2 cellular contexts compared by ENCODE assay signal in the genomic region with DNA sequence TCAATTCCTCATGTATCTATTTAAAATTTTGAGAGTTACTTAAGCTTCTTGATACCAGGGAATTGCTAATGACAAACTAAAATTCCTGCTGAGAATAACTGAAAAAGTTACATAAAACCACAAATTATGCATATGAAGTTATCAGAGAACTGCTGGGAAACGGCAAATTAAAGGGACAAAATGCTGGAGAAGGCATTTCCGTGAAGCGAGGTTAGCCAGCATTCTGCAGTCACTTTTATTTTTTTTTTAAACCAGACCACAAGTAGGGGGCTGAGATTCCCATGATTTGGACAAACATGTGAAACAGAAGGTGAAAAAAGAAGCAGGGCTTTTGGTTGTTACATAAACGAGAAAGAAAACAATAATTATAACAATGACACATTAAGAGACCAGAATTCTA.
TF ChIP-seq lines count a peak whose summit lies in the region.

No MANE protein-coding gene starts in this region.

TF ChIP-seq in SK-N-SH, 30 proteins besides CTCF, POLR2A, EP300 and RAD21:
- TF ChIP-seq, protein P1, sequence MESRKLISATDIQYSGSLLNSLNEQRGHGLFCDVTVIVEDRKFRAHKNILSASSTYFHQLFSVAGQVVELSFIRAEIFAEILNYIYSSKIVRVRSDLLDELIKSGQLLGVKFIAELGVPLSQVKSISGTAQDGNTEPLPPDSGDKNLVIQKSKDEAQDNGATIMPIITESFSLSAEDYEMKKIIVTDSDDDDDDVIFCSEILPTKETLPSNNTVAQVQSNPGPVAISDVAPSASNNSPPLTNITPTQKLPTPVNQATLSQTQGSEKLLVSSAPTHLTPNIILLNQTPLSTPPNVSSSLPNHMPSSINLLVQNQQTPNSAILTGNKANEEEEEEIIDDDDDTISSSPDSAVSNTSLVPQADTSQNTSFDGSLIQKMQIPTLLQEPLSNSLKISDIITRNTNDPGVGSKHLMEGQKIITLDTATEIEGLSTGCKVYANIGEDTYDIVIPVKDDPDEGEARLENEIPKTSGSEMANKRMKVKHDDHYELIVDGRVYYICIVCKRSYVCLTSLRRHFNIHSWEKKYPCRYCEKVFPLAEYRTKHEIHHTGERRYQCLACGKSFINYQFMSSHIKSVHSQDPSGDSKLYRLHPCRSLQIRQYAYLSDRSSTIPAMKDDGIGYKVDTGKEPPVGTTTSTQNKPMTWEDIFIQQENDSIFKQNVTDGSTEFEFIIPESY (IDR thresholded peaks at IDR 0.05; ENCODE audit: borderline replicate concordance, low read depth) = no peak
- no peak for TF ChIP-seq SMC3 (IDR thresholded peaks at IDR 0.05; ENCODE audit: low read depth, low read length)
- TF ChIP-seq TAF1 (IDR thresholded peaks at IDR 0.05; ENCODE audit: borderline replicate concordance, low read depth, low read length) = no peak
- no peak for TF ChIP-seq EZH2phosphoT487 (IDR thresholded peaks at IDR 0.05; ENCODE audit: borderline replicate concordance, low read depth)
- TF ChIP-seq, protein P2, sequence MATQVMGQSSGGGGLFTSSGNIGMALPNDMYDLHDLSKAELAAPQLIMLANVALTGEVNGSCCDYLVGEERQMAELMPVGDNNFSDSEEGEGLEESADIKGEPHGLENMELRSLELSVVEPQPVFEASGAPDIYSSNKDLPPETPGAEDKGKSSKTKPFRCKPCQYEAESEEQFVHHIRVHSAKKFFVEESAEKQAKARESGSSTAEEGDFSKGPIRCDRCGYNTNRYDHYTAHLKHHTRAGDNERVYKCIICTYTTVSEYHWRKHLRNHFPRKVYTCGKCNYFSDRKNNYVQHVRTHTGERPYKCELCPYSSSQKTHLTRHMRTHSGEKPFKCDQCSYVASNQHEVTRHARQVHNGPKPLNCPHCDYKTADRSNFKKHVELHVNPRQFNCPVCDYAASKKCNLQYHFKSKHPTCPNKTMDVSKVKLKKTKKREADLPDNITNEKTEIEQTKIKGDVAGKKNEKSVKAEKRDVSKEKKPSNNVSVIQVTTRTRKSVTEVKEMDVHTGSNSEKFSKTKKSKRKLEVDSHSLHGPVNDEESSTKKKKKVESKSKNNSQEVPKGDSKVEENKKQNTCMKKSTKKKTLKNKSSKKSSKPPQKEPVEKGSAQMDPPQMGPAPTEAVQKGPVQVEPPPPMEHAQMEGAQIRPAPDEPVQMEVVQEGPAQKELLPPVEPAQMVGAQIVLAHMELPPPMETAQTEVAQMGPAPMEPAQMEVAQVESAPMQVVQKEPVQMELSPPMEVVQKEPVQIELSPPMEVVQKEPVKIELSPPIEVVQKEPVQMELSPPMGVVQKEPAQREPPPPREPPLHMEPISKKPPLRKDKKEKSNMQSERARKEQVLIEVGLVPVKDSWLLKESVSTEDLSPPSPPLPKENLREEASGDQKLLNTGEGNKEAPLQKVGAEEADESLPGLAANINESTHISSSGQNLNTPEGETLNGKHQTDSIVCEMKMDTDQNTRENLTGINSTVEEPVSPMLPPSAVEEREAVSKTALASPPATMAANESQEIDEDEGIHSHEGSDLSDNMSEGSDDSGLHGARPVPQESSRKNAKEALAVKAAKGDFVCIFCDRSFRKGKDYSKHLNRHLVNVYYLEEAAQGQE (IDR thresholded peaks at IDR 0.05; ENCODE audit: low read depth, low read length) = no peak
- TF ChIP-seq RCOR1 (IDR thresholded peaks at IDR 0.05; ENCODE audit: low read length) = no peak
- TF ChIP-seq TCF12 (IDR thresholded peaks at IDR 0.05) = no peak
- no peak for TF ChIP-seq FOXJ3 (CRISPR knock-in tag; IDR thresholded peaks at IDR 0.05)
- no peak for TF ChIP-seq MXI1 (IDR thresholded peaks at IDR 0.05; ENCODE audit: low read depth, low read length)
- TF ChIP-seq, protein P3, sequence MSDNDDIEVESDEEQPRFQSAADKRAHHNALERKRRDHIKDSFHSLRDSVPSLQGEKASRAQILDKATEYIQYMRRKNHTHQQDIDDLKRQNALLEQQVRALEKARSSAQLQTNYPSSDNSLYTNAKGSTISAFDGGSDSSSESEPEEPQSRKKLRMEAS (IDR thresholded peaks at IDR 0.05; ENCODE audit: low read depth) = no peak
- no peak for TF ChIP-seq FOXM1 (IDR thresholded peaks at IDR 0.05; ENCODE audit: low read depth)
- no peak for TF ChIP-seq RXRA (IDR thresholded peaks at IDR 0.05; ENCODE audit: borderline replicate concordance, low read depth)
- TF ChIP-seq TEAD4 (IDR thresholded peaks at IDR 0.05; ENCODE audit: borderline replicate concordance, insufficient read depth) = no peak
- TF ChIP-seq GATA2 (CRISPR knock-in tag; IDR thresholded peaks at IDR 0.05) = no peak
- TF ChIP-seq, protein P4, sequence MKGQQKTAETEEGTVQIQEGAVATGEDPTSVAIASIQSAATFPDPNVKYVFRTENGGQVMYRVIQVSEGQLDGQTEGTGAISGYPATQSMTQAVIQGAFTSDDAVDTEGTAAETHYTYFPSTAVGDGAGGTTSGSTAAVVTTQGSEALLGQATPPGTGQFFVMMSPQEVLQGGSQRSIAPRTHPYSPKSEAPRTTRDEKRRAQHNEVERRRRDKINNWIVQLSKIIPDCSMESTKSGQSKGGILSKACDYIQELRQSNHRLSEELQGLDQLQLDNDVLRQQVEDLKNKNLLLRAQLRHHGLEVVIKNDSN (IDR thresholded peaks at IDR 0.05; ENCODE audit: borderline replicate concordance, low read depth) = no peak
- no peak for TF ChIP-seq SIN3A (IDR thresholded peaks at IDR 0.05; ENCODE audit: borderline replicate concordance, low read depth, low read length)
- TF ChIP-seq GABPA (IDR thresholded peaks at IDR 0.05; ENCODE audit: low read depth) = no peak

TF ChIP-seq in SK-N-SH treated with all-trans-retinoic acid at 6 μM for 48 hours, 23 proteins besides CTCF, POLR2A, EP300 and RAD21:
- TF ChIP-seq, protein P5, sequence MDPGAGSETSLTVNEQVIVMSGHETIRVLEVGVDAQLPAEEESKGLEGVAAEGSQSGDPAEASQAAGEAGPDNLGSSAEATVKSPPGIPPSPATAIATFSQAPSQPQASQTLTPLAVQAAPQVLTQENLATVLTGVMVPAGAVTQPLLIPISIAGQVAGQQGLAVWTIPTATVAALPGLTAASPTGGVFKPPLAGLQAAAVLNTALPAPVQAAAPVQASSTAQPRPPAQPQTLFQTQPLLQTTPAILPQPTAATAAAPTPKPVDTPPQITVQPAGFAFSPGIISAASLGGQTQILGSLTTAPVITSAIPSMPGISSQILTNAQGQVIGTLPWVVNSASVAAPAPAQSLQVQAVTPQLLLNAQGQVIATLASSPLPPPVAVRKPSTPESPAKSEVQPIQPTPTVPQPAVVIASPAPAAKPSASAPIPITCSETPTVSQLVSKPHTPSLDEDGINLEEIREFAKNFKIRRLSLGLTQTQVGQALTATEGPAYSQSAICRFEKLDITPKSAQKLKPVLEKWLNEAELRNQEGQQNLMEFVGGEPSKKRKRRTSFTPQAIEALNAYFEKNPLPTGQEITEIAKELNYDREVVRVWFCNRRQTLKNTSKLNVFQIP (CRISPR knock-in tag; IDR thresholded peaks at IDR 0.05; ENCODE audit: borderline replicate concordance, low read depth) = no peak
- TF ChIP-seq, protein P6, sequence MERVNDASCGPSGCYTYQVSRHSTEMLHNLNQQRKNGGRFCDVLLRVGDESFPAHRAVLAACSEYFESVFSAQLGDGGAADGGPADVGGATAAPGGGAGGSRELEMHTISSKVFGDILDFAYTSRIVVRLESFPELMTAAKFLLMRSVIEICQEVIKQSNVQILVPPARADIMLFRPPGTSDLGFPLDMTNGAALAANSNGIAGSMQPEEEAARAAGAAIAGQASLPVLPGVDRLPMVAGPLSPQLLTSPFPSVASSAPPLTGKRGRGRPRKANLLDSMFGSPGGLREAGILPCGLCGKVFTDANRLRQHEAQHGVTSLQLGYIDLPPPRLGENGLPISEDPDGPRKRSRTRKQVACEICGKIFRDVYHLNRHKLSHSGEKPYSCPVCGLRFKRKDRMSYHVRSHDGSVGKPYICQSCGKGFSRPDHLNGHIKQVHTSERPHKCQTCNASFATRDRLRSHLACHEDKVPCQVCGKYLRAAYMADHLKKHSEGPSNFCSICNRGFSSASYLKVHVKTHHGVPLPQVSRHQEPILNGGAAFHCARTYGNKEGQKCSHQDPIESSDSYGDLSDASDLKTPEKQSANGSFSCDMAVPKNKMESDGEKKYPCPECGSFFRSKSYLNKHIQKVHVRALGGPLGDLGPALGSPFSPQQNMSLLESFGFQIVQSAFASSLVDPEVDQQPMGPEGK (CRISPR knock-in tag; IDR thresholded peaks at IDR 0.05; ENCODE audit: borderline replicate concordance) = no peak
- TF ChIP-seq RARB (CRISPR knock-in tag; IDR thresholded peaks at IDR 0.05) (no peak), OSR1 (CRISPR knock-in tag; IDR thresholded peaks at IDR 0.05) (no peak), CSDC2 (CRISPR knock-in tag; IDR thresholded peaks at IDR 0.05) (no peak), PPARA (CRISPR knock-in tag; IDR thresholded peaks at IDR 0.05; ENCODE audit: borderline replicate concordance) (no peak), ZFP30 (CRISPR knock-in tag; IDR thresholded peaks at IDR 0.05) (no peak), TOX (CRISPR knock-in tag; IDR thresholded peaks at IDR 0.05; ENCODE audit: borderline replicate concordance) (no peak)
- TF ChIP-seq, protein P7, sequence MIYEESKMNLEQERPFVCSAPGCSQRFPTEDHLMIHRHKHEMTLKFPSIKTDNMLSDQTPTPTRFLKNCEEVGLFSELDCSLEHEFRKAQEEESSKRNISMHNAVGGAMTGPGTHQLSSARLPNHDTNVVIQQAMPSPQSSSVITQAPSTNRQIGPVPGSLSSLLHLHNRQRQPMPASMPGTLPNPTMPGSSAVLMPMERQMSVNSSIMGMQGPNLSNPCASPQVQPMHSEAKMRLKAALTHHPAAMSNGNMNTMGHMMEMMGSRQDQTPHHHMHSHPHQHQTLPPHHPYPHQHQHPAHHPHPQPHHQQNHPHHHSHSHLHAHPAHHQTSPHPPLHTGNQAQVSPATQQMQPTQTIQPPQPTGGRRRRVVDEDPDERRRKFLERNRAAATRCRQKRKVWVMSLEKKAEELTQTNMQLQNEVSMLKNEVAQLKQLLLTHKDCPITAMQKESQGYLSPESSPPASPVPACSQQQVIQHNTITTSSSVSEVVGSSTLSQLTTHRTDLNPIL (CRISPR knock-in tag; IDR thresholded peaks at IDR 0.05; ENCODE audit: low read depth) = no peak
